Comparison of ENCODE assay signal across 21 cellular contexts in genomic region chr3:120852412-120852811, GRCh38. TPM values are rescaled to one million over a fixed set of nuclear protein-coding genes. Genes with fewer than 3 reads are reported as not detected.
DNase-seq lines count a peak whose midpoint lies in the region; ATAC-seq, FAIRE-seq and TF ChIP-seq lines count a peak whose summit lies in the region.
"Had no signal": no experiment of that assay in that cellular context is flagged by ENCODE, and none has a peak within 500 bp of the region (broad histone marks: within the 10 kb centered on the region; RNA-seq: fewer than 3 reads in every experiment).

No MANE protein-coding gene starts in this region.

- in situ Hi-C loops in K562 (cut with MboI) = no loop called here

- no peak overlapping the region for H4K8ac ChIP-seq in mesendoderm (ENCODE audit: low read depth, low read length)

- peaks cover 4% of the 10 kb centered on the region for H3K27me3 Mint-ChIP-seq in type B pancreatic cell
- H3K27me3 Mint-ChIP-seq: IgD-negative memory B cell had no signal

- FAIRE-seq in K562 (lab: Jason Lieb, UNC) = no peak
- FAIRE-seq: A549, D721Med, G401.6, GM19239, HTR-8/SVneo had no signal

- H3K4me1 Mint-ChIP-seq in type B pancreatic cell (ENCODE audit: unreplicated experiment) = no peaks in the 10 kb centered on the region
- H3K4me1 Mint-ChIP-seq: IgD-negative memory B cell had no signal

- TF ChIP-seq POLR2A in K562 (conservative IDR thresholded peaks at IDR 0.05) = no peak

- no peaks in the 10 kb centered on the region for H3K36me3 Mint-ChIP-seq in type B pancreatic cell
- H3K36me3 Mint-ChIP-seq: IgD-negative memory B cell had no signal

- no peak overlapping the region for H3K56ac ChIP-seq in mesendoderm (ENCODE audit: low read length)

- H3K27me3 ChIP-seq in K562 (ENCODE audit: control insufficient read depth in 2 of 2, insufficient read depth in 2 of 2, low read length in 2 of 2) (no peaks in the 10 kb centered on the region; a peak in 1 of 5 replicates), mesendoderm (ENCODE audit: insufficient read depth, low read length, poor library complexity) (no peaks in the 10 kb centered on the region)

- no peak for TF ChIP-seq CTCF in K562 (IDR thresholded peaks at IDR 0.05 in 2 of 3, conservative IDR thresholded peaks at IDR 0.05 in 1 of 3; ENCODE audit: insufficient read depth in 2 of 3, low read depth in 1 of 3, low read length in 3 of 3)
- TF ChIP-seq CTCF in type B pancreatic cell (conservative IDR thresholded peaks at IDR 0.05) = no peak

- H2AK5ac ChIP-seq in mesendoderm (ENCODE audit: low read length) = no peak overlapping the region

- POLR2A ChIA-PET in K562 (lab: Yijun Ruan, JAX) = no interaction called here

- 17% methylated on average over 1 of the region's 2 CpGs for WGBS in K562 (ENCODE audit: insufficient coverage, low coverage, missing lambda C conversion rate)
- WGBS in mesendoderm (ENCODE audit: extremely low coverage, insufficient coverage, low lambda C conversion rate) = no CpG with 5 or more reads among the region's 2 CpGs

- H3K4ac ChIP-seq in mesendoderm (ENCODE audit: low read depth, low read length) = no peak overlapping the region

- H3K27ac ChIP-seq in K562 (ENCODE audit: extremely low read depth, low read depth, low read length) = no peak overlapping the region
- no peak overlapping the region for H3K27ac ChIP-seq in mesendoderm (ENCODE audit: low read depth, low read length)
- H3K27ac ChIP-seq: 22Rv1, A549, C4-2B, GM23248 had no signal

- no peak overlapping the region for H3K4me3 Mint-ChIP-seq in type B pancreatic cell
- H3K4me3 Mint-ChIP-seq: CD4-positive, alpha-beta T cell; IgD-negative memory B cell had no signal

- H3K9me1 ChIP-seq in K562 (ENCODE audit: control insufficient read depth, insufficient read depth, low read length) = no peaks in the 10 kb centered on the region

- TF ChIP-seq EP300 in K562 (IDR thresholded peaks at IDR 0.05; ENCODE audit: low read length) = no peak

- H3K18ac ChIP-seq in mesendoderm (ENCODE audit: low read length) = no peak overlapping the region

- no peaks in the 10 kb centered on the region for H4K20me1 ChIP-seq in K562 (replicated peaks; ENCODE audit: control insufficient read depth, insufficient read depth, low read length)

- no peak overlapping the region for H2BK15ac ChIP-seq in mesendoderm (replicated peaks; ENCODE audit: low read depth)

- H3K4me2 ChIP-seq in K562 (ENCODE audit: insufficient read depth, low read length) (no peak overlapping the region), mesendoderm (ENCODE audit: low read length) (no peak overlapping the region)
- H3K4me2 ChIP-seq: A549 had no signal

- no peaks in the 10 kb centered on the region for H3K79me2 ChIP-seq in K562 (ENCODE audit: control insufficient read depth, insufficient read depth, low read length)
- no peaks in the 10 kb centered on the region for H3K79me2 ChIP-seq in mesendoderm (ENCODE audit: control insufficient read depth, insufficient read depth, low read length)

- BruUV-seq in K562 (replicated peaks; lab: Mats Ljungman, UMichigan) = no TSS peak

- H3K36me3 ChIP-seq in K562 (ENCODE audit: control insufficient read depth, insufficient read depth, low read length) (no peaks in the 10 kb centered on the region), mesendoderm (ENCODE audit: control insufficient read depth, insufficient read depth, low read length) (no peaks in the 10 kb centered on the region)
- H3K36me3 ChIP-seq: HAP-1 had no signal

- no peak overlapping the region for H2AFZ ChIP-seq in K562 (ENCODE audit: low read depth, low read length)
- H2AFZ ChIP-seq: GM23248 had no signal

- H3K9ac ChIP-seq in K562 (ENCODE audit: insufficient read depth in 1 of 2, low read depth in 2 of 2, low read length in 2 of 2) (no peak overlapping the region), mesendoderm (ENCODE audit: low read length) (no peak overlapping the region)
- H3K9ac ChIP-seq: GM23248 had no signal

- no peak overlapping the region for H2BK5ac ChIP-seq in mesendoderm (ENCODE audit: low read length)

- H3K9me3 Mint-ChIP-seq in type B pancreatic cell = no peaks in the 10 kb centered on the region
- H3K9me3 Mint-ChIP-seq: CD4-positive, alpha-beta T cell; IgD-negative memory B cell had no signal

- DNase-seq in NCI-H2171 treated with DMSO at 0.1 percent for 48 hours (lab: John Stamatoyannopoulos, UW) (peak; percentile 13), NCI-H2171 (lab: John Stamatoyannopoulos, UW) (no peak), K562 (ENCODE audit: extremely low read depth in 1 of 4, low spot score in 3 of 4) (no peak), mesendoderm (peak; percentile 53), type B pancreatic cell (ENCODE audit: extremely low spot score, unreplicated experiment) (no peak), NCI-H345 (lab: John Stamatoyannopoulos, UW) (no peak)
- DNase-seq: AML-193; Caco-2; CD4-positive, alpha-beta T cell; GM23248 had no signal

- H3K27ac Mint-ChIP-seq in type B pancreatic cell = no peak overlapping the region
- H3K27ac Mint-ChIP-seq: CD4-positive, alpha-beta T cell; IgD-negative memory B cell had no signal

- no peak overlapping the region for H4K5ac ChIP-seq in mesendoderm (ENCODE audit: low read length)

- H3K4me3 ChIP-seq in K562 = no peak overlapping the region
- H3K4me3 ChIP-seq in mesendoderm (ENCODE audit: low read length) = no peak overlapping the region
- H3K4me3 ChIP-seq: A549, GM23248, HAP-1 had no signal

- H3K23ac ChIP-seq in mesendoderm (ENCODE audit: low read length) = no peak overlapping the region

- TF ChIP-seq RAD21 in K562 (CRISPR knock-in tag; conservative IDR thresholded peaks at IDR 0.05 in 1 of 2, IDR thresholded peaks at IDR 0.05 in 1 of 2) = no peak

- intact Hi-C loops in K562 (cut with micrococcal nuclease) = no loop called here

- H3K4me1 ChIP-seq in K562 (replicated peaks in 1 of 2; ENCODE audit: control insufficient read depth in 2 of 2, insufficient read depth in 2 of 2, low read length in 2 of 2) = no peaks in the 10 kb centered on the region; a peak in 1 of 5 replicates
- H3K4me1 ChIP-seq in mesendoderm (ENCODE audit: control insufficient read depth, low read depth, low read length) = peaks cover 2% of the 10 kb centered on the region
- H3K4me1 ChIP-seq: A549, Caco-2, HAP-1 had no signal

- no peaks in the 10 kb centered on the region for H3K79me1 ChIP-seq in mesendoderm (ENCODE audit: low read length)

- CTCF ChIA-PET in K562 (lab: Yijun Ruan, JAX; ENCODE audit: low intra/inter-chr PET ratio) = no interaction called here

- H3K9me3 ChIP-seq in K562 (replicated peaks; ENCODE audit: control insufficient read depth, insufficient read depth, low read depth, low read length) = no peaks in the 10 kb centered on the region
- H3K9me3 ChIP-seq: A549, Caco-2, HAP-1 had no signal

- ATAC-seq in HG02885 (IDR thresholded peaks at IDR 0.05; ENCODE audit: poor library complexity, unreplicated experiment) = peak; percentile 37
- no peak for ATAC-seq in K562
- ATAC-seq: A549 had no signal

- H2BK120ac ChIP-seq in mesendoderm (ENCODE audit: low read depth, low read length) = no peak overlapping the region

TF ChIP-seq in K562, 482 proteins besides CTCF, POLR2A, EP300 and RAD21:
- TF ChIP-seq PURB (CRISPR knock-in tag; IDR thresholded peaks at IDR 0.05; ENCODE audit: low read depth) = no peak
- peak; percentile 19; the same call in 1 of the 2 replicates for TF ChIP-seq SPI1 (IDR thresholded peaks at IDR 0.05; ENCODE audit: borderline replicate concordance, low read depth, low read length)

RNA-seq across cellular contexts. Expression of gene STXBP5L, which starts 55.6 kb away (rescaled TPM):
- total RNA-seq in K562 (2011; cell fraction: chromatin; rRNA removed; ENCODE audit: low replicate concordance) = 0.05 TPM in 1 of 2 replicates, not detected in the other
- not detected in 2 replicates for total RNA-seq in K562 (2011; cell fraction: nucleolus; rRNA removed)
- total RNA-seq in K562 (2011; cell fraction: nucleoplasm; rRNA removed) = not detected in 2 replicates
- total RNA-seq in K562 (2014; rRNA removed) (not detected in 2 replicates), K562 (2014; rRNA removed; fragmentation: Illumina TruSeq; extraction: Trizol) (not detected in 2 replicates), K562 (2015; rRNA removed; fragmentation: Illumina TruSeq; extraction: Trizol) (not detected in 2 replicates), K562 (2021) (not detected in 2 replicates), type B pancreatic cell (ENCODE audit: low replicate concordance) (3.6 and 5.2 TPM in 2 replicates)
- polyA plus RNA-seq in K562 (2011; rRNA removed) (0.01 and 0.04 TPM in 2 replicates), K562 (2014; fragmentation: Illumina TruSeq; extraction: Trizol) (not detected in 2 replicates), K562 (2014; fragmentation: Nextera tagmentation; extraction: Ambion mirVana) (under 1 TPM; 0.03 TPM), K562 (2014; rRNA removed) (not detected in 2 replicates)
- polyA plus RNA-seq in K562 (2011; cell fraction: cytosol; rRNA removed) = not detected in 2 replicates
- polyA plus RNA-seq in K562 (2011; cell fraction: nucleus; rRNA removed) = not detected in 2 replicates
- 0.08 and 0.22 TPM in 2 replicates for polyA plus RNA-seq in K562 (2012)
- polyA minus RNA-seq in K562 (2011; rRNA and poly(A)+ RNA removed) = not detected in 2 replicates
- polyA minus RNA-seq in K562 (2011; cell fraction: cytosol; rRNA and poly(A)+ RNA removed) = not detected in 2 replicates
- polyA minus RNA-seq in K562 (2011; cell fraction: nucleus; rRNA and poly(A)+ RNA removed) = 0.11 TPM in 1 of 2 replicates, not detected in the other
- polyA plus RNA-seq in mesendoderm (2013, experiment 1 of 2) = 0.56 TPM
- polyA plus RNA-seq in mesendoderm (2013, experiment 2 of 2) = 0.50 TPM
- total RNA-seq: Caco-2; CD4-positive, alpha-beta T cell; GM23248 had no signal
- polyA plus RNA-seq: BJ, GM23248, IgD-negative memory B cell had no signal

Comparison
In these comparisons a context has a peak if more than half of its experiments do, and no peak if none do; other contexts are left out.
1. DNase-seq: peak in NCI-H2171 treated with DMSO at 0.1 percent for 48 hours (single experiment) and mesendoderm (single experiment); none in NCI-H2171 (single experiment), K562 (0 of 4), type B pancreatic cell (single experiment) and NCI-H345 (single experiment).